1 cellular context compared by ENCODE assay signal in the genomic region with DNA sequence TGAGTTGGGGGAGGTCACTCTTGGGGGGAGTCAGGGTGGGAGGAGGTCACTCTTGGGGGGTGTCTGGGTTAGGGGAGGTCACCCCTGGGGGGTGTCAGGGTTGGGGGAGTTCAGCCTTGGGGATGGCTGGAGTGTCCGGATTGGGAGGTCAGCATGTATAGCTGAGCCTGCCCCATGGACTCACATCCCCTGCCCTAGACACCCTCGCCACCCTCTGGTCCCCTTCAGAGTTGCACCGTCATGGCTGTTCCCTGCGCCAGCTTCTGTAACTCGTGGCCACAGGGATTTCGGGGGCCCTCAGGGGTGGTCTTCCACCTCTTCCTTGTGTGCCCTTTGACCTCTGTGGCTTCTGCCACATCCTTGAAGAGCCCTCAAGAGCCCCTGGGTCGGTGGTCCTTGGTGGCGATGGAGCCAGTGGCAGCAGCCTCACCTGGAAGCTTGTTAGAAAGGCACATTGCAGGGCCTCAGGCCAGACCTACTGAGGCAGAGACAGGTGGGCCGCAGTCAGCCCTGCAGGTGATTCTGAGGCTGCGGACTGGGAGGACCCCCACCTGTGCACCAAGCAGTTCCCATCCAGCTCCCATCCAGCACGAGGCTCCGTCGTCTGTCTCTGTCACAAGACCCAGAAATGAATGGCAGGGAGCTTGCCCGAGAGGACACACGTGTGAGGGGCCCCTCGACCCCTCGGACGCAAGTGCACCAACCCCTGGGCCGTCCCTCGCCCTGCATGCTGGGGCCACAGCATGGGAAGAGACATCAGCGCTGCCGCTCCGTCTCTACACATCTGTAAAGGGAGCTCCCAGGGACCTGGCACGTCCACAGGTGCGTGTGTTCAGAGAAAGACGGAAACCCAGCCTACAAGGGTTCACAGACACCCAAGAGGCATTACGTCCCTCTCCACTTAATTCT.
TF ChIP-seq lines count a peak whose summit lies in the region.

No MANE protein-coding gene starts in this region.

TF ChIP-seq in GM23338, 12 proteins besides CTCF, POLR2A, EP300 and RAD21:
- TF ChIP-seq EZH2 (IDR thresholded peaks at IDR 0.05; ENCODE audit: low read depth, unreplicated experiment) (no peak), NANOG (IDR thresholded peaks at IDR 0.05; ENCODE audit: borderline replicate concordance) (no peak), POLR2AphosphoS5 (IDR thresholded peaks at IDR 0.05; ENCODE audit: low read depth) (no peak), EZH2phosphoT487 (IDR thresholded peaks at IDR 0.05; ENCODE audit: unreplicated experiment) (no peak), STAT1 (IDR thresholded peaks at IDR 0.05; ENCODE audit: unreplicated experiment) (no peak), CREB1 (CRISPR knock-in tag; IDR thresholded peaks at IDR 0.05; ENCODE audit: low read depth) (no peak)
- TF ChIP-seq, protein P1, sequence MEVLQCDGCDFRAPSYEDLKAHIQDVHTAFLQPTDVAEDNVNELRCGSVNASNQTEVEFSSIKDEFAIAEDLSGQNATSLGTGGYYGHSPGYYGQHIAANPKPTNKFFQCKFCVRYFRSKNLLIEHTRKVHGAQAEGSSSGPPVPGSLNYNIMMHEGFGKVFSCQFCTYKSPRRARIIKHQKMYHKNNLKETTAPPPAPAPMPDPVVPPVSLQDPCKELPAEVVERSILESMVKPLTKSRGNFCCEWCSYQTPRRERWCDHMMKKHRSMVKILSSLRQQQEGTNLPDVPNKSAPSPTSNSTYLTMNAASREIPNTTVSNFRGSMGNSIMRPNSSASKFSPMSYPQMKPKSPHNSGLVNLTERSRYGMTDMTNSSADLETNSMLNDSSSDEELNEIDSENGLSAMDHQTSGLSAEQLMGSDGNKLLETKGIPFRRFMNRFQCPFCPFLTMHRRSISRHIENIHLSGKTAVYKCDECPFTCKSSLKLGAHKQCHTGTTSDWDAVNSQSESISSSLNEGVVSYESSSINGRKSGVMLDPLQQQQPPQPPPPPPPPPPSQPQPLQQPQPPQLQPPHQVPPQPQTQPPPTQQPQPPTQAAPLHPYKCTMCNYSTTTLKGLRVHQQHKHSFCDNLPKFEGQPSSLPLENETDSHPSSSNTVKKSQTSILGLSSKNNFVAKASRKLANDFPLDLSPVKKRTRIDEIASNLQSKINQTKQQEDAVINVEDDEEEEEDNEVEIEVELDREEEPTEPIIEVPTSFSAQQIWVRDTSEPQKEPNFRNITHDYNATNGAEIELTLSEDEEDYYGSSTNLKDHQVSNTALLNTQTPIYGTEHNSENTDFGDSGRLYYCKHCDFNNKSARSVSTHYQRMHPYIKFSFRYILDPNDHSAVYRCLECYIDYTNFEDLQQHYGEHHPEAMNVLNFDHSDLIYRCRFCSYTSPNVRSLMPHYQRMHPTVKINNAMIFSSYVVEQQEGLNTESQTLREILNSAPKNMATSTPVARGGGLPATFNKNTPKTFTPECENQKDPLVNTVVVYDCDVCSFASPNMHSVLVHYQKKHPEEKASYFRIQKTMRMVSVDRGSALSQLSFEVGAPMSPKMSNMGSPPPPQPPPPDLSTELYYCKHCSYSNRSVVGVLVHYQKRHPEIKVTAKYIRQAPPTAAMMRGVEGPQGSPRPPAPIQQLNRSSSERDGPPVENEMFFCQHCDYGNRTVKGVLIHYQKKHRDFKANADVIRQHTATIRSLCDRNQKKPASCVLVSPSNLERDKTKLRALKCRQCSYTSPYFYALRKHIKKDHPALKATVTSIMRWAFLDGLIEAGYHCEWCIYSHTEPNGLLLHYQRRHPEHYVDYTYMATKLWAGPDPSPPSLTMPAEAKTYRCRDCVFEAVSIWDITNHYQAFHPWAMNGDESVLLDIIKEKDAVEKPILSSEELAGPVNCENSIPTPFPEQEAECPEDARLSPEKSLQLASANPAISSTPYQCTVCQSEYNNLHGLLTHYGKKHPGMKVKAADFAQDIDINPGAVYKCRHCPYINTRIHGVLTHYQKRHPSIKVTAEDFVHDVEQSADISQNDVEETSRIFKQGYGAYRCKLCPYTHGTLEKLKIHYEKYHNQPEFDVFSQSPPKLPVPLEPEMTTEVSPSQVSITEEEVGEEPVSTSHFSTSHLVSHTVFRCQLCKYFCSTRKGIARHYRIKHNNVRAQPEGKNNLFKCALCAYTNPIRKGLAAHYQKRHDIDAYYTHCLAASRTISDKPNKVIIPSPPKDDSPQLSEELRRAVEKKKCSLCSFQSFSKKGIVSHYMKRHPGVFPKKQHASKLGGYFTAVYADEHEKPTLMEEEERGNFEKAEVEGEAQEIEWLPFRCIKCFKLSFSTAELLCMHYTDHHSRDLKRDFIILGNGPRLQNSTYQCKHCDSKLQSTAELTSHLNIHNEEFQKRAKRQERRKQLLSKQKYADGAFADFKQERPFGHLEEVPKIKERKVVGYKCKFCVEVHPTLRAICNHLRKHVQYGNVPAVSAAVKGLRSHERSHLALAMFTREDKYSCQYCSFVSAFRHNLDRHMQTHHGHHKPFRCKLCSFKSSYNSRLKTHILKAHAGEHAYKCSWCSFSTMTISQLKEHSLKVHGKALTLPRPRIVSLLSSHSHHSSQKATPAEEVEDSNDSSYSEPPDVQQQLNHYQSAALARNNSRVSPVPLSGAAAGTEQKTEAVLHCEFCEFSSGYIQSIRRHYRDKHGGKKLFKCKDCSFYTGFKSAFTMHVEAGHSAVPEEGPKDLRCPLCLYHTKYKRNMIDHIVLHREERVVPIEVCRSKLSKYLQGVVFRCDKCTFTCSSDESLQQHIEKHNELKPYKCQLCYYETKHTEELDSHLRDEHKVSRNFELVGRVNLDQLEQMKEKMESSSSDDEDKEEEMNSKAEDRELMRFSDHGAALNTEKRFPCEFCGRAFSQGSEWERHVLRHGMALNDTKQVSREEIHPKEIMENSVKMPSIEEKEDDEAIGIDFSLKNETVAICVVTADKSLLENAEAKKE (CRISPR knock-in tag; IDR thresholded peaks at IDR 0.05), result no peak
- TF ChIP-seq, protein P2, sequence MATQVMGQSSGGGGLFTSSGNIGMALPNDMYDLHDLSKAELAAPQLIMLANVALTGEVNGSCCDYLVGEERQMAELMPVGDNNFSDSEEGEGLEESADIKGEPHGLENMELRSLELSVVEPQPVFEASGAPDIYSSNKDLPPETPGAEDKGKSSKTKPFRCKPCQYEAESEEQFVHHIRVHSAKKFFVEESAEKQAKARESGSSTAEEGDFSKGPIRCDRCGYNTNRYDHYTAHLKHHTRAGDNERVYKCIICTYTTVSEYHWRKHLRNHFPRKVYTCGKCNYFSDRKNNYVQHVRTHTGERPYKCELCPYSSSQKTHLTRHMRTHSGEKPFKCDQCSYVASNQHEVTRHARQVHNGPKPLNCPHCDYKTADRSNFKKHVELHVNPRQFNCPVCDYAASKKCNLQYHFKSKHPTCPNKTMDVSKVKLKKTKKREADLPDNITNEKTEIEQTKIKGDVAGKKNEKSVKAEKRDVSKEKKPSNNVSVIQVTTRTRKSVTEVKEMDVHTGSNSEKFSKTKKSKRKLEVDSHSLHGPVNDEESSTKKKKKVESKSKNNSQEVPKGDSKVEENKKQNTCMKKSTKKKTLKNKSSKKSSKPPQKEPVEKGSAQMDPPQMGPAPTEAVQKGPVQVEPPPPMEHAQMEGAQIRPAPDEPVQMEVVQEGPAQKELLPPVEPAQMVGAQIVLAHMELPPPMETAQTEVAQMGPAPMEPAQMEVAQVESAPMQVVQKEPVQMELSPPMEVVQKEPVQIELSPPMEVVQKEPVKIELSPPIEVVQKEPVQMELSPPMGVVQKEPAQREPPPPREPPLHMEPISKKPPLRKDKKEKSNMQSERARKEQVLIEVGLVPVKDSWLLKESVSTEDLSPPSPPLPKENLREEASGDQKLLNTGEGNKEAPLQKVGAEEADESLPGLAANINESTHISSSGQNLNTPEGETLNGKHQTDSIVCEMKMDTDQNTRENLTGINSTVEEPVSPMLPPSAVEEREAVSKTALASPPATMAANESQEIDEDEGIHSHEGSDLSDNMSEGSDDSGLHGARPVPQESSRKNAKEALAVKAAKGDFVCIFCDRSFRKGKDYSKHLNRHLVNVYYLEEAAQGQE (IDR thresholded peaks at IDR 0.05; ENCODE audit: unreplicated experiment), result no peak
- TF ChIP-seq, protein P3, sequence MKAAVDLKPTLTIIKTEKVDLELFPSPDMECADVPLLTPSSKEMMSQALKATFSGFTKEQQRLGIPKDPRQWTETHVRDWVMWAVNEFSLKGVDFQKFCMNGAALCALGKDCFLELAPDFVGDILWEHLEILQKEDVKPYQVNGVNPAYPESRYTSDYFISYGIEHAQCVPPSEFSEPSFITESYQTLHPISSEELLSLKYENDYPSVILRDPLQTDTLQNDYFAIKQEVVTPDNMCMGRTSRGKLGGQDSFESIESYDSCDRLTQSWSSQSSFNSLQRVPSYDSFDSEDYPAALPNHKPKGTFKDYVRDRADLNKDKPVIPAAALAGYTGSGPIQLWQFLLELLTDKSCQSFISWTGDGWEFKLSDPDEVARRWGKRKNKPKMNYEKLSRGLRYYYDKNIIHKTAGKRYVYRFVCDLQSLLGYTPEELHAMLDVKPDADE (IDR thresholded peaks at IDR 0.05), result no peak
